In the genomic region with DNA sequence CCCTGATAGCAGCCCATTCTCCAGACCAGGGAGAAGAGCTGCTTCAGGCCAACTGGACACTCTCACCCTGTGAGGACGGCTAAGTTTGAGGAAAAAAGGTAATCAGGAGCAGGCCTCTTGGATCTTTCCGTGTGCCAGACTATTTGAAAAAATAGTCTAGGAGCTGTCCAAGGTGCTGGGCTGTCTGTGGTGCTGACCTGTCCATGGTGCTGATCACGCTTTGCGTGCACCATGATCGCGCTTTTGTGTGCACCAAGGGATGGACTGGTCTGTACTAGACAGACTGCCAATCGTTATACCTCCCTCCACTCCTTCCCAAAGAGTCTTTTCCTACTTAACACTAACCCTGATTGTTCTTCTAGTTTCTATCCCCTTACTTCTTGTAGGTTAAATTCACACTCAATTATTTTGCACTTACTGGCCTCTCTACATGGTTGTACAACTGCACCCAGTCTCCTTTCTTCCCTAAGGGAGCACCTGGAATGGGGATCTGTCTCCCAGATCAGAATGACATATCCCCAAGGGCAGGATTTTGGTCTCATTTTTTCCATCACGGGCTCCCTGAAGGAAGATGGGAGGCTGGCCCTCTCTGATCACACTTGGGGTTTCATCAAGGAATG, we compare ENCODE assay signal across 1 cellular context.
A peak's percentile ranks its signal among the peaks of the same experiment; 100 is the strongest.
TF ChIP-seq lines count a peak whose summit lies in the region.

No MANE protein-coding gene starts in this region.

TF ChIP-seq in K562, 482 proteins besides CTCF, POLR2A, EP300 and RAD21 (continued from another document and continues in another):
- TF ChIP-seq NFE2L1 (tag; IDR thresholded peaks at IDR 0.05; ENCODE audit: borderline replicate concordance, low read depth): 0 out of 2 replicates have a peak, but pooled peaks have one; percentile 25
- TF ChIP-seq, protein P1, sequence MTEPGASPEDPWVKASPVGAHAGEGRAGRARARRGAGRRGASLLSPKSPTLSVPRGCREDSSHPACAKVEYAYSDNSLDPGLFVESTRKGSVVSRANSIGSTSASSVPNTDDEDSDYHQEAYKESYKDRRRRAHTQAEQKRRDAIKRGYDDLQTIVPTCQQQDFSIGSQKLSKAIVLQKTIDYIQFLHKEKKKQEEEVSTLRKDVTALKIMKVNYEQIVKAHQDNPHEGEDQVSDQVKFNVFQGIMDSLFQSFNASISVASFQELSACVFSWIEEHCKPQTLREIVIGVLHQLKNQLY (CRISPR knock-in tag; conservative IDR thresholded peaks at IDR 0.05): peak in 1 of 2 experiments; percentile 99; a peak in 2 of 4 replicates
- TF ChIP-seq, protein P2, sequence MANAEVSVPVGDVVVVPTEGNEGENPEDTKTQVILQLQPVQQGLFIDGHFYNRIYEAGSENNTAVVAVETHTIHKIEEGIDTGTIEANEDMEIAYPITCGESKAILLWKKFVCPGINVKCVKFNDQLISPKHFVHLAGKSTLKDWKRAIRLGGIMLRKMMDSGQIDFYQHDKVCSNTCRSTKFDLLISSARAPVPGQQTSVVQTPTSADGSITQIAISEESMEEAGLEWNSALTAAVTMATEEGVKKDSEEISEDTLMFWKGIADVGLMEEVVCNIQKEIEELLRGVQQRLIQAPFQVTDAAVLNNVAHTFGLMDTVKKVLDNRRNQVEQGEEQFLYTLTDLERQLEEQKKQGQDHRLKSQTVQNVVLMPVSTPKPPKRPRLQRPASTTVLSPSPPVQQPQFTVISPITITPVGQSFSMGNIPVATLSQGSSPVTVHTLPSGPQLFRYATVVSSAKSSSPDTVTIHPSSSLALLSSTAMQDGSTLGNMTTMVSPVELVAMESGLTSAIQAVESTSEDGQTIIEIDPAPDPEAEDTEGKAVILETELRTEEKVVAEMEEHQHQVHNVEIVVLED (CRISPR knock-in tag; IDR thresholded peaks at IDR 0.05): peak; percentile 52; the same call in 1 of the 2 replicates
- peak; percentile 71 for TF ChIP-seq ZNF354B (CRISPR knock-in tag; IDR thresholded peaks at IDR 0.05)
- no peak for TF ChIP-seq TAF1 (IDR thresholded peaks at IDR 0.05; ENCODE audit: control insufficient read depth, extremely low read depth, insufficient read depth, low read length, severe bottlenecking)
- no peak for TF ChIP-seq ZNF785 (CRISPR knock-in tag; IDR thresholded peaks at IDR 0.05)
- TF ChIP-seq PHF20 (IDR thresholded peaks at IDR 0.05; ENCODE audit: partially characterized antibody): no peak
- no peak for TF ChIP-seq NFYB (IDR thresholded peaks at IDR 0.05; ENCODE audit: extremely low read depth, insufficient read length)
- no peak for TF ChIP-seq ZNF561 (CRISPR knock-in tag; conservative IDR thresholded peaks at IDR 0.05)
- TF ChIP-seq SMARCA4 (IDR thresholded peaks at IDR 0.05): no peak
- no peak for TF ChIP-seq MYC (IDR thresholded peaks at IDR 0.05; ENCODE audit: low read depth, low read length)
- TF ChIP-seq MYC (CRISPR knock-in tag; IDR thresholded peaks at IDR 0.05; ENCODE audit: borderline replicate concordance, low read depth): no peak
- peak; percentile 52 for TF ChIP-seq ZFX (CRISPR knock-in tag; IDR thresholded peaks at IDR 0.05)
- TF ChIP-seq NR3C1 (CRISPR knock-in tag; IDR thresholded peaks at IDR 0.05): peak; percentile 99
- TF ChIP-seq MAFK (IDR thresholded peaks at IDR 0.05; ENCODE audit: low read length): no peak
- peak; percentile 75 for TF ChIP-seq ZNF239 (CRISPR knock-in tag; IDR thresholded peaks at IDR 0.05)
- TF ChIP-seq BMI1 (IDR thresholded peaks at IDR 0.05; ENCODE audit: low read length): no peak
- no peak for TF ChIP-seq ETV6 (IDR thresholded peaks at IDR 0.05; ENCODE audit: borderline replicate concordance in 1 of 2, low read depth in 2 of 2, low read length in 1 of 2)
- TF ChIP-seq ETV6 (CRISPR knock-in tag; IDR thresholded peaks at IDR 0.05; ENCODE audit: borderline replicate concordance): peak; percentile 97; the same call in 1 of the 2 replicates
- TF ChIP-seq YBX1 (IDR thresholded peaks at IDR 0.05): no peak
- TF ChIP-seq IRF2 (CRISPR knock-in tag; IDR thresholded peaks at IDR 0.05): peak; percentile 98
- TF ChIP-seq ZNF584 (CRISPR knock-in tag; IDR thresholded peaks at IDR 0.05; ENCODE audit: low read depth): peak; percentile 96
- TF ChIP-seq ZNF12 (CRISPR knock-in tag; IDR thresholded peaks at IDR 0.05): peak; percentile 92
- no peak for TF ChIP-seq SMARCE1 (IDR thresholded peaks at IDR 0.05)
- TF ChIP-seq ZC3H4 (CRISPR knock-in tag; IDR thresholded peaks at IDR 0.05; ENCODE audit: borderline replicate concordance): 0 out of 2 replicates have a peak, but pooled peaks have one; percentile 52
- no peak for TF ChIP-seq CREB1 (IDR thresholded peaks at IDR 0.05)
- TF ChIP-seq CREB1 (CRISPR knock-in tag; IDR thresholded peaks at IDR 0.05): peak; percentile 85
- TF ChIP-seq, protein P3, sequence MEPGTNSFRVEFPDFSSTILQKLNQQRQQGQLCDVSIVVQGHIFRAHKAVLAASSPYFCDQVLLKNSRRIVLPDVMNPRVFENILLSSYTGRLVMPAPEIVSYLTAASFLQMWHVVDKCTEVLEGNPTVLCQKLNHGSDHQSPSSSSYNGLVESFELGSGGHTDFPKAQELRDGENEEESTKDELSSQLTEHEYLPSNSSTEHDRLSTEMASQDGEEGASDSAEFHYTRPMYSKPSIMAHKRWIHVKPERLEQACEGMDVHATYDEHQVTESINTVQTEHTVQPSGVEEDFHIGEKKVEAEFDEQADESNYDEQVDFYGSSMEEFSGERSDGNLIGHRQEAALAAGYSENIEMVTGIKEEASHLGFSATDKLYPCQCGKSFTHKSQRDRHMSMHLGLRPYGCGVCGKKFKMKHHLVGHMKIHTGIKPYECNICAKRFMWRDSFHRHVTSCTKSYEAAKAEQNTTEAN (CRISPR knock-in tag; IDR thresholded peaks at IDR 0.05): peak; percentile 95
- no peak for TF ChIP-seq ZNF445 (CRISPR knock-in tag; IDR thresholded peaks at IDR 0.05; ENCODE audit: low read depth)
- TF ChIP-seq, protein P4, sequence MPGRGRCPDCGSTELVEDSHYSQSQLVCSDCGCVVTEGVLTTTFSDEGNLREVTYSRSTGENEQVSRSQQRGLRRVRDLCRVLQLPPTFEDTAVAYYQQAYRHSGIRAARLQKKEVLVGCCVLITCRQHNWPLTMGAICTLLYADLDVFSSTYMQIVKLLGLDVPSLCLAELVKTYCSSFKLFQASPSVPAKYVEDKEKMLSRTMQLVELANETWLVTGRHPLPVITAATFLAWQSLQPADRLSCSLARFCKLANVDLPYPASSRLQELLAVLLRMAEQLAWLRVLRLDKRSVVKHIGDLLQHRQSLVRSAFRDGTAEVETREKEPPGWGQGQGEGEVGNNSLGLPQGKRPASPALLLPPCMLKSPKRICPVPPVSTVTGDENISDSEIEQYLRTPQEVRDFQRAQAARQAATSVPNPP (IDR thresholded peaks at IDR 0.05; ENCODE audit: borderline replicate concordance, insufficient read depth, insufficient read length): no peak
- no peak for TF ChIP-seq HMBOX1 (IDR thresholded peaks at IDR 0.05)
- TF ChIP-seq, protein P5, sequence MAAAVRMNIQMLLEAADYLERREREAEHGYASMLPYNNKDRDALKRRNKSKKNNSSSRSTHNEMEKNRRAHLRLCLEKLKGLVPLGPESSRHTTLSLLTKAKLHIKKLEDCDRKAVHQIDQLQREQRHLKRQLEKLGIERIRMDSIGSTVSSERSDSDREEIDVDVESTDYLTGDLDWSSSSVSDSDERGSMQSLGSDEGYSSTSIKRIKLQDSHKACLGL (CRISPR knock-in tag; IDR thresholded peaks at IDR 0.05; ENCODE audit: borderline replicate concordance, poor library complexity, severe bottlenecking): no peak
- TF ChIP-seq GABPA (tag; conservative IDR thresholded peaks at IDR 0.05; ENCODE audit: low read depth): peak; percentile 50
- peak; percentile 53 for TF ChIP-seq GATA2 (CRISPR knock-in tag; IDR thresholded peaks at IDR 0.05)
- TF ChIP-seq, protein P6, sequence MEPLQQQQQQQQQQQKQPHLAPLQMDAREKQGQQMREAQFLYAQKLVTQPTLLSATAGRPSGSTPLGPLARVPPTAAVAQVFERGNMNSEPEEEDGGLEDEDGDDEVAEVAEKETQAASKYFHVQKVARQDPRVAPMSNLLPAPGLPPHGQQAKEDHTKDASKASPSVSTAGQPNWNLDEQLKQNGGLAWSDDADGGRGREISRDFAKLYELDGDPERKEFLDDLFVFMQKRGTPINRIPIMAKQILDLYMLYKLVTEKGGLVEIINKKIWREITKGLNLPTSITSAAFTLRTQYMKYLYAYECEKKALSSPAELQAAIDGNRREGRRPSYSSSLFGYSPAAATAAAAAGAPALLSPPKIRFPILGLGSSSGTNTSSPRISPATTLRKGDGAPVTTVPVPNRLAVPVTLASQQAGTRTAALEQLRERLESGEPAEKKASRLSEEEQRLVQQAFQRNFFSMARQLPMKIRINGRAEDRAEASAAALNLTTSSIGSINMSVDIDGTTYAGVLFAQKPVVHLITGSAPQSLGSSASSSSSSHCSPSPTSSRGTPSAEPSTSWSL (CRISPR knock-in tag; IDR thresholded peaks at IDR 0.05; ENCODE audit: borderline replicate concordance): no peak
- TF ChIP-seq PBX2 (CRISPR knock-in tag; IDR thresholded peaks at IDR 0.05; ENCODE audit: low read depth): peak; percentile 88
- TF ChIP-seq PBX2 (tag; conservative IDR thresholded peaks at IDR 0.05; ENCODE audit: low read depth): peak; percentile 73
- no peak for TF ChIP-seq LARP7 (IDR thresholded peaks at IDR 0.05)
- TF ChIP-seq ELF4 (CRISPR knock-in tag; IDR thresholded peaks at IDR 0.05): no peak
- no peak for TF ChIP-seq MTA2 (IDR thresholded peaks at IDR 0.05; ENCODE audit: low read depth)
- 0 out of 2 replicates have a peak, but pooled peaks have one; percentile 39 for TF ChIP-seq ZNF384 (IDR thresholded peaks at IDR 0.05; ENCODE audit: low read depth, low read length)
- TF ChIP-seq ZNF75A (CRISPR knock-in tag; IDR thresholded peaks at IDR 0.05): no peak
- TF ChIP-seq, protein P7, sequence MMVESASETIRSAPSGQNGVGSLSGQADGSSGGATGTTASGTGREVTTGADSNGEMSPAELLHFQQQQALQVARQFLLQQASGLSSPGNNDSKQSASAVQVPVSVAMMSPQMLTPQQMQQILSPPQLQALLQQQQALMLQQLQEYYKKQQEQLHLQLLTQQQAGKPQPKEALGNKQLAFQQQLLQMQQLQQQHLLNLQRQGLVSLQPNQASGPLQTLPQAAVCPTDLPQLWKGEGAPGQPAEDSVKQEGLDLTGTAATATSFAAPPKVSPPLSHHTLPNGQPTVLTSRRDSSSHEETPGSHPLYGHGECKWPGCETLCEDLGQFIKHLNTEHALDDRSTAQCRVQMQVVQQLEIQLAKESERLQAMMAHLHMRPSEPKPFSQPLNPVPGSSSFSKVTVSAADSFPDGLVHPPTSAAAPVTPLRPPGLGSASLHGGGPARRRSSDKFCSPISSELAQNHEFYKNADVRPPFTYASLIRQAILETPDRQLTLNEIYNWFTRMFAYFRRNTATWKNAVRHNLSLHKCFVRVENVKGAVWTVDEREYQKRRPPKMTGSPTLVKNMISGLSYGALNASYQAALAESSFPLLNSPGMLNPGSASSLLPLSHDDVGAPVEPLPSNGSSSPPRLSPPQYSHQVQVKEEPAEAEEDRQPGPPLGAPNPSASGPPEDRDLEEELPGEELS (CRISPR knock-in tag; IDR thresholded peaks at IDR 0.05; ENCODE audit: borderline replicate concordance): peak; percentile 99
- no peak for TF ChIP-seq FOXM1 (IDR thresholded peaks at IDR 0.05; ENCODE audit: low read depth)
- peak; percentile 98 for TF ChIP-seq FOXM1 (CRISPR knock-in tag; IDR thresholded peaks at IDR 0.05; ENCODE audit: low read depth)
- no peak for TF ChIP-seq TCF7L2 (IDR thresholded peaks at IDR 0.05; ENCODE audit: low read depth, low read length)
- TF ChIP-seq RBM39 (optimal IDR thresholded peaks at IDR 0.05; ENCODE audit: low read depth, low read length): peak; percentile 41
- peak; percentile 81 for TF ChIP-seq HINFP (tag; conservative IDR thresholded peaks at IDR 0.05; ENCODE audit: low read depth)
- peak; percentile 99 for TF ChIP-seq FOXK1 (CRISPR knock-in tag; IDR thresholded peaks at IDR 0.05; ENCODE audit: borderline replicate concordance)
- no peak for TF ChIP-seq PML (IDR thresholded peaks at IDR 0.05; ENCODE audit: low read length)
- peak; percentile 99 for TF ChIP-seq ZNF766 (CRISPR knock-in tag; conservative IDR thresholded peaks at IDR 0.05)
- peak; percentile 49; the same call in 1 of the 2 replicates for TF ChIP-seq HCFC1 (IDR thresholded peaks at IDR 0.05; ENCODE audit: low read depth, low read length)
